Comparison of ENCODE assay signal across 23 cellular contexts in the genomic region with DNA sequence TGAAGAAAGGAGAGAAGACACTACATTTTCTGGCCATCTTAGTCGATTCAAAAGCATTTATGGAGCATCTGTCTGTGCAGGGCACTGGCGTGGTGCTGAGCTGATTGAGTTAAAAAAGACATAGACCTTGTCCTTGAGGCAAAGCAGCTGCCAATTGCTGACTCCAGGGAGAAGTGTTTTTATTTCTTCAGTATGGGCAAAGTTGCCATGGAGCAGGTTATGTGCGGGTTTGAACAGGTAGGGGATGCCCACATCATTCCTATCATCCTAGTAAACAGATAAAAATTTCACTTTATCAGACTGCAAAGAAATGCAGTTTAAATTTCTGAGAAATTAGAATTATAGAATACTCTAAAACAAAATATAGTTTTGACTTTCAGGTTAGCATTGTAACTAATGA.
"Had no signal": no experiment of that assay in that cellular context is flagged by ENCODE, and none has a peak within 500 bp of the region (broad histone marks: within the 10 kb centered on the region; RNA-seq: fewer than 3 reads in every experiment).

No MANE protein-coding gene starts in this region.

- H3K4me1 ChIP-seq: adrenal gland, Peyer's patch had no signal

- H3K9me3 ChIP-seq: adrenal gland, Peyer's patch had no signal

- H3K27ac ChIP-seq: adrenal gland, Peyer's patch had no signal

- H3K4me3 ChIP-seq: adrenal gland, Peyer's patch had no signal

- H3K36me3 ChIP-seq: adrenal gland, Peyer's patch had no signal

- DNase-seq: activated CD4-positive, alpha-beta T cell treated with anti-CD3 and anti-CD28 coated beads for 48 hours; activated CD4-positive, alpha-beta T cell treated with anti-CD3 and anti-CD28 coated beads, Interleukin-2, amount 50 U/mL, for 4 hours; activated CD4-positive, CD25-positive, alpha-beta regulatory T cell treated with anti-CD3 and anti-CD28 coated beads, Interleukin-2, amount 50 U/mL, for 72 hours; activated CD8-positive, alpha-beta memory T cell treated with anti-CD3 and anti-CD28 coated beads, Interleukin-2, amount 50 U/mL, for 48 hours; activated CD8-positive, alpha-beta T cell treated with anti-CD3 and anti-CD28 coated beads, Interleukin-2, amount 10 ng/mL, durations not matched to agents 7 days and 5 days; activated naive CD4-positive, alpha-beta T cell treated with anti-CD3 and anti-CD28 coated beads, Interleukin-2, amount 50 U/mL, for 16 hours; activated naive CD8-positive, alpha-beta T cell treated with anti-CD3 and anti-CD28 coated beads, Interleukin-2, amount 10 ng/mL, durations not matched to agents 7 days and 5 days; activated T-cell treated with anti-CD3 and anti-CD28 coated beads, Interleukin-2, amount 50 U/mL, for 1 hour; adrenal gland; anterior cingulate cortex; MM.1S; NCI-H1105; NCI-H1436 treated with DMSO at 0.1 percent for 48 hours; NCI-H187; NCI-H2081; NCI-H446; NCI-H524 treated with DMSO at 0.1 percent for 48 hours; NCI-H748 treated with DMSO at 0.1 percent for 48 hours; Peyer's patch; SHP77 treated with DMSO at 0.1 percent for 48 hours; T-helper 17 cell; T-helper 9 cell had no signal

- ATAC-seq: activated CD8-positive, alpha-beta T cell treated with anti-CD3 and anti-CD28 coated beads, Interleukin-2, amount 10 ng/mL, durations not matched to agents 7 days and 5 days; T-helper 17 cell; WTC11 had no signal

- H3K27me3 ChIP-seq: Peyer's patch had no signal
